17 cellular contexts compared by ENCODE assay signal in genomic region chr16:48405907-48406306, GRCh38. TPM values are rescaled to one million over a fixed set of nuclear protein-coding genes. Genes with fewer than 3 reads are reported as not detected.
DNase-seq lines count a peak whose midpoint lies in the region; ATAC-seq and TF ChIP-seq lines count a peak whose summit lies in the region.
"Had no signal": no experiment of that assay in that cellular context is flagged by ENCODE, and none has a peak within 500 bp of the region (broad histone marks: within the 10 kb centered on the region; RNA-seq: fewer than 3 reads in every experiment).

No MANE protein-coding gene starts in this region.

- DNase-seq in HuH-7 (ENCODE audit: low spot score) (peak; percentile 32), left lobe of liver (ENCODE audit: low spot score) (no peak), iPS-NIHi7 (ENCODE audit: extremely low spot score) (no peak), ecto neural progenitor cell (ENCODE audit: low spot score) (no peak), upper lobe of right lung (no peak)
- DNase-seq in activated CD4-positive, alpha-beta T cell treated with anti-CD3 and anti-CD28 coated beads for 1 hour = no peak
- DNase-seq: ACHN; AML-193; DMS153; IMR-90; Karpas-422; NCI-H1105 treated with DMSO at 0.1 percent for 48 hours; NCI-H187; NCI-H345; NK-92 treated with Interleukin-12 subunit alpha and Interleukin-12 subunit beta, amount 100 ng/mL, for 24 hours; OCI-M1 had no signal

- H3K4me3 ChIP-seq in muscle layer of duodenum (ENCODE audit: low read depth in 1 of 2, low read length in 2 of 2) (no peak overlapping the region), upper lobe of right lung (no peak overlapping the region)

- H3K4me1 ChIP-seq in muscle layer of duodenum (ENCODE audit: control insufficient read depth in 1 of 2, insufficient read depth in 2 of 2, low read length in 2 of 2) (no peaks in the 10 kb centered on the region), upper lobe of right lung (peaks cover 9% of the 10 kb centered on the region)

- H3K36me3 ChIP-seq in muscle layer of duodenum (ENCODE audit: control insufficient read depth in 1 of 2, insufficient read depth in 2 of 2, low read length in 2 of 2) = no peaks in the 10 kb centered on the region
- no peaks in the 10 kb centered on the region for H3K36me3 ChIP-seq in upper lobe of right lung

- peak overlapping the region; percentile 17 for H3K27ac ChIP-seq in muscle layer of duodenum (ENCODE audit: low read length)
- no peak overlapping the region for H3K27ac ChIP-seq in upper lobe of right lung

- ATAC-seq in left lobe of liver (peak; percentile 38), upper lobe of right lung (no peak)

- H3K9me3 ChIP-seq in muscle layer of duodenum (ENCODE audit: control insufficient read depth in 1 of 2, low read length in 2 of 2) = no peaks in the 10 kb centered on the region
- no peaks in the 10 kb centered on the region for H3K9me3 ChIP-seq in upper lobe of right lung

- intact Hi-C loops in upper lobe of right lung (cut with DNase I) = no loop called here

- TF ChIP-seq CTCF in upper lobe of right lung (IDR thresholded peaks at IDR 0.05) = no peak

- H3K27me3 ChIP-seq in muscle layer of duodenum (ENCODE audit: low read depth, low read length) = no peaks in the 10 kb centered on the region
- no peaks in the 10 kb centered on the region for H3K27me3 ChIP-seq in upper lobe of right lung

RNA-seq across cellular contexts. Expression of gene SIAH1, which starts 20.7 kb away (rescaled TPM):
- total RNA-seq in left lobe of liver (6.9 TPM), upper lobe of right lung (24.8 TPM)
